ENCODE assay signal across 9 cellular contexts in the genomic region with DNA sequence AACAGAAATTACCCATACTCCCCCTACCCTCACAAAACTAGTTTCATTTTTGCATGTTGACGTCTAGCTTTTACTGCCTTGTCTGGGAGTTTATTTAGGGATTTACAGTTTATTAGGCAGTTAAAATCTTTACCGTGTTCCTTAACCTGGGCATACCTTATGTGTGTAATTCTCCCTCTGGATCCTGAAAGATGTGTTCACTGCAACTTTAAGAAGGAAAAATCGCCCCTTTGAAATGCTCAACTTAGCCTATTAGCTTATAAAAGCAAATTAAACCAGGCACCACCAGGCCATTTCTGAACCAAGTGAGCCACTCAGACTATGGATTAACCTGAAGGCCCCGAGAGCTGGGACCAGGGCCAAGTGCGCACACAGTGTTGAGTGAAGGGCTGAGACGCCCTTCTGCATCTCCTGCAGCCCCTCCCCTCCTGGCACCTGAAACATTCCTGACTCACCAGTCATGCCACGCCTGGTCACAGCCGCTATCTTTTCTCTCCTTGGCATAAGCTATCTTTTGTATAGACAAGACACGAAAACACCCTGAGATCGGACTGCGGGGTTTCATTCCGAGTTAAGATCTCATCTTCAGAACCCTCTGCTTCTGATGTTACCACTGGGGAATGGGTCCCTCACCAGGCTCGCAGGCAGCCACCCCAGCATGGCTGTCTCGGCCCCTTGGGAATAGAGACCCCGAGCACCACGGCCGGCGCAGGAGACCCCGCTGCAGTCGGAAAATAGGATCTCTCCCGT.
DNase-seq lines count a peak whose midpoint lies in the region; ATAC-seq, FAIRE-seq and TF ChIP-seq lines count a peak whose summit lies in the region.
"Had no signal": no experiment of that assay in that cellular context is flagged by ENCODE, and none has a peak within 500 bp of the region (broad histone marks: within the 10 kb centered on the region; RNA-seq: fewer than 3 reads in every experiment).

No MANE protein-coding gene starts in this region.

- no peak for TF ChIP-seq EP300 in GM12878 (IDR thresholded peaks at IDR 0.05; ENCODE audit: borderline replicate concordance in 1 of 2, control insufficient read depth in 1 of 2, low read depth in 2 of 2, low read length in 2 of 2)

- FAIRE-seq in GM12878 (lab: Jason Lieb, UNC): peak; percentile 7

- RAD21 ChIA-PET in GM12878 (lab: Charles Lee; ENCODE audit: unreplicated experiment): no interaction called here

- in situ Hi-C loops in GM12878 (cut with MboI): no loop called here

- no TSS peak for BruUV-seq in GM12878 (replicated peaks; lab: Mats Ljungman, UMichigan)
- no TSS peak for BruUV-seq in OCI-LY7 (replicated peaks; lab: Mats Ljungman, UMichigan)

- TF ChIP-seq RAD21 in GM12878 (IDR thresholded peaks at IDR 0.05; ENCODE audit: insufficient read depth, low read depth, low read length): no peak

- H3K9ac ChIP-seq in GM12878 (ENCODE audit: control insufficient read depth, insufficient read depth, low read length): no peak overlapping the region

- H3K4me3 ChIP-seq in GM12878 (no peak overlapping the region), lower lobe of right lung (peak overlapping the region; percentile 19), OCI-LY7 (ENCODE audit: low read depth, low read length, poor library complexity, severe bottlenecking) (no peak overlapping the region)

- CTCF ChIA-PET in GM12878 (lab: Yijun Ruan, JAX) (no interaction called here), OCI-LY7 (lab: Charles Lee; ENCODE audit: unreplicated experiment) (no interaction called here)

- POLR2A ChIA-PET in GM12878 (lab: Charles Lee): no interaction called here
- POLR2A ChIA-PET in OCI-LY7 (lab: Charles Lee): interaction anchor here (0.9 to 1.0 kb wide), 2 partner anchors 73 to 782 kb away, joined by 3 read pairs; no protein-coding TSS in a partner anchor

- no peak overlapping the region for H3K27ac ChIP-seq in GM12878 (ENCODE audit: control insufficient read depth, insufficient read depth)
- peak overlapping the region; percentile 6 for H3K27ac ChIP-seq in lower lobe of right lung
- H3K27ac ChIP-seq in OCI-LY7 (ENCODE audit: low read depth, low read length, poor library complexity, severe bottlenecking): no peak overlapping the region

- no peak for TF ChIP-seq POLR2A in GM12878 (IDR thresholded peaks at IDR 0.05; ENCODE audit: low read depth, low read length)

- no peaks in the 10 kb centered on the region for H3K9me2 ChIP-seq in OCI-LY7 (ENCODE audit: insufficient read depth, low read length)

- H4K20me1 ChIP-seq in GM12878 (ENCODE audit: control insufficient read depth, insufficient read depth): no peaks in the 10 kb centered on the region
- no peaks in the 10 kb centered on the region for H4K20me1 ChIP-seq in OCI-LY7 (ENCODE audit: insufficient read depth, low read length)

- SMC1A ChIA-PET in GM12878 (lab: Charles Lee; ENCODE audit: uncharacterized antibody, unreplicated experiment): no interaction called here

- 85% methylated on average over 20 of the region's 21 CpGs for WGBS in GM12878 (ENCODE audit: insufficient coverage, insufficient replicate concordance, low lambda C conversion rate, missing lambda C conversion rate)

- no peak for ATAC-seq in GM12878
- ATAC-seq in lower lobe of right lung: peak; percentile 83 to 87
- no peak for ATAC-seq in GM19452 (IDR thresholded peaks at IDR 0.05; ENCODE audit: unreplicated experiment)
- ATAC-seq: T-helper 17 cell had no signal

- intact Hi-C loops in GM12878 (cut with micrococcal nuclease; ENCODE audit: unreplicated experiment) (no loop called here), lower lobe of right lung (cut with DNase I) (no loop called here), OCI-LY7 (cut with micrococcal nuclease; ENCODE audit: unreplicated experiment) (no loop called here), head of caudate nucleus (cut with DNase I) (no loop called here)

- no peaks in the 10 kb centered on the region for H3K36me3 ChIP-seq in GM12878 (ENCODE audit: control insufficient read depth in 2 of 2, insufficient read depth in 2 of 2, low read length in 1 of 2)
- no peaks in the 10 kb centered on the region for H3K36me3 ChIP-seq in lower lobe of right lung
- no peaks in the 10 kb centered on the region for H3K36me3 ChIP-seq in OCI-LY7 (ENCODE audit: insufficient read depth, low read length)

- no peaks in the 10 kb centered on the region for H3K4me1 ChIP-seq in GM12878 (ENCODE audit: control insufficient read depth, insufficient read depth, low read length)
- H3K4me1 ChIP-seq in lower lobe of right lung: peaks cover 10% of the 10 kb centered on the region
- peaks cover 18% of the 10 kb centered on the region for H3K4me1 ChIP-seq in OCI-LY7 (ENCODE audit: insufficient read depth, low read length, poor library complexity, severe bottlenecking)

- peaks cover 2 to 4% of the 10 kb centered on the region in 2 experiments; a peak in 1 of 4 replicates for H3K27me3 ChIP-seq in GM12878 (replicated peaks in 1 of 2; ENCODE audit: control insufficient read depth in 2 of 2, insufficient read depth in 2 of 2, low read length in 1 of 2)
- peaks cover 4% of the 10 kb centered on the region for H3K27me3 ChIP-seq in lower lobe of right lung (ENCODE audit: low read depth)

- H3K9me3 ChIP-seq in GM12878 (replicated peaks; ENCODE audit: control insufficient read depth, insufficient read depth, low read length) (no peaks in the 10 kb centered on the region), lower lobe of right lung (no peaks in the 10 kb centered on the region), OCI-LY7 (ENCODE audit: low read length) (no peaks in the 10 kb centered on the region)

- H3K79me2 ChIP-seq in GM12878 (ENCODE audit: control insufficient read depth, insufficient read depth, low read length) (no peaks in the 10 kb centered on the region), OCI-LY7 (ENCODE audit: insufficient read depth, low read depth, low read length) (no peaks in the 10 kb centered on the region)

- peak; percentile 38 for DNase-seq in AG20443 (ENCODE audit: low spot score)
- DNase-seq in NCI-H1105 treated with DMSO at 0.1 percent for 48 hours (lab: John Stamatoyannopoulos, UW): peak; percentile 86
- no peak for DNase-seq in GM12878 (ENCODE audit: low read depth, low spot score)
- peak; percentile 82 for DNase-seq in lower lobe of right lung
- DNase-seq in OCI-LY7 (ENCODE audit: low spot score): no peak
- no peak for DNase-seq in head of caudate nucleus
- no peak for DNase-seq in AML-193 (lab: John Stamatoyannopoulos, UW)
- DNase-seq: T-helper 17 cell had no signal

- H2AFZ ChIP-seq in GM12878 (ENCODE audit: control insufficient read depth, low read depth, low read length) (no peak overlapping the region), OCI-LY7 (ENCODE audit: low read length) (no peak overlapping the region)

- TF ChIP-seq CTCF in GM12878 (IDR thresholded peaks at IDR 0.05 in 2 of 3, conservative IDR thresholded peaks at IDR 0.05 in 1 of 3; ENCODE audit: control insufficient read depth in 2 of 3, extremely low read depth in 1 of 3, insufficient read depth in 1 of 3, low read depth in 3 of 3, low read length in 3 of 3): no peak
- no peak for TF ChIP-seq CTCF in lower lobe of right lung (IDR thresholded peaks at IDR 0.05)
- TF ChIP-seq CTCF in OCI-LY7 (conservative IDR thresholded peaks at IDR 0.05; ENCODE audit: low read length): no peak

- H3K4me2 ChIP-seq in GM12878 (ENCODE audit: control insufficient read depth, insufficient read depth) (no peak overlapping the region), OCI-LY7 (ENCODE audit: low read length) (no peak overlapping the region)

TF ChIP-seq in GM12878, 131 proteins besides CTCF, POLR2A, EP300 and RAD21:
- TF ChIP-seq IKZF1 (conservative IDR thresholded peaks at IDR 0.05): no peak
- no peak for TF ChIP-seq ZZZ3 (IDR thresholded peaks at IDR 0.05; ENCODE audit: control insufficient read depth, insufficient read length, low read depth)

Comparison
In these comparisons a context has a peak if more than half of its experiments do, and no peak if none do; other contexts are left out.
1. DNase-seq: peak in AG20443 (single experiment), NCI-H1105 treated with DMSO at 0.1 percent for 48 hours (single experiment) and lower lobe of right lung (single experiment); none in GM12878 (single experiment), OCI-LY7 (single experiment), head of caudate nucleus (0 of 42) and AML-193 (0 of 2).
2. ATAC-seq: peak in lower lobe of right lung (2 of 2); none in GM12878 (single experiment) and GM19452 (single experiment).